3 cellular contexts compared by ENCODE assay signal in genomic region chr16:70200063-70200462, GRCh38. TPM values are rescaled to one million over a fixed set of nuclear protein-coding genes. Genes with fewer than 3 reads are reported as not detected.
"Had no signal": no experiment of that assay in that cellular context is flagged by ENCODE, and none has a peak within 500 bp of the region (broad histone marks: within the 10 kb centered on the region; RNA-seq: fewer than 3 reads in every experiment).

No MANE protein-coding gene starts in this region.

RNA-seq across cellular contexts. Expression of gene CLEC18C, which starts 26.5 kb away (rescaled TPM):
- total RNA-seq: activated CD4-positive, alpha-beta memory T cell treated with anti-CD3 and anti-CD28 coated beads for 36 hours; activated CD4-positive, alpha-beta T cell treated with anti-CD3 and anti-CD28 coated beads, Interleukin-2, amount 10 ng/mL, durations not matched to agents 24 days and 14 days; activated CD8-positive, alpha-beta T cell treated with anti-CD3 and anti-CD28 coated beads for 36 hours had no signal
